In genomic region chr16:24698314-24698713, GRCh38 we compare ENCODE assay signal across 14 cellular contexts. TPM values are rescaled to one million over a fixed set of nuclear protein-coding genes. Genes with fewer than 3 reads are reported as not detected.
A peak's percentile ranks its signal among the peaks of the same experiment; 100 is the strongest.
DNase-seq lines count a peak whose midpoint lies in the region; ATAC-seq and TF ChIP-seq lines count a peak whose summit lies in the region.
"Had no signal": no experiment of that assay in that cellular context is flagged by ENCODE, and none has a peak within 500 bp of the region (broad histone marks: within the 10 kb centered on the region; RNA-seq: fewer than 3 reads in every experiment).

No MANE protein-coding gene starts in this region.

- no peak overlapping the region for H3K23ac ChIP-seq in IMR-90 (ENCODE audit: low read depth, low read length)

- no peak overlapping the region for H3K4ac ChIP-seq in IMR-90 (ENCODE audit: low read depth, low read length)

- no peaks in the 10 kb centered on the region for H3K36me3 ChIP-seq in IMR-90 (ENCODE audit: control insufficient read depth, insufficient read depth, low read length)
- H3K36me3 ChIP-seq in CD8-positive, alpha-beta memory T cell (ENCODE audit: insufficient read depth, low read length) = no peaks in the 10 kb centered on the region
- H3K36me3 ChIP-seq: HAP-1 had no signal

- H3K18ac ChIP-seq in IMR-90 (ENCODE audit: low read depth, low read length) = no peak overlapping the region

- 0 out of 2 replicates have a peak overlapping the region, but pooled peaks have one; percentile 24 for H2AK5ac ChIP-seq in IMR-90 (ENCODE audit: low read depth, low read length)

- no peaks in the 10 kb centered on the region for H3K36me3 Mint-ChIP-seq in osteocyte (ENCODE audit: unreplicated experiment)
- H3K36me3 Mint-ChIP-seq in CD8-positive, alpha-beta memory T cell = no peaks in the 10 kb centered on the region

- H3K27ac Mint-ChIP-seq in osteocyte (ENCODE audit: unreplicated experiment) = peak overlapping the region; percentile 58
- no peak overlapping the region for H3K27ac Mint-ChIP-seq in CD8-positive, alpha-beta memory T cell
- H3K27ac Mint-ChIP-seq: CD4-positive, alpha-beta T cell had no signal

- H2AFZ ChIP-seq in IMR-90 (replicated peaks; ENCODE audit: low read length, poor library complexity) = no peak overlapping the region
- H2AFZ ChIP-seq: GM23248 had no signal

- TF ChIP-seq POLR2A in IMR-90 (IDR thresholded peaks at IDR 0.05; ENCODE audit: low read depth, low read length) = no peak

- dilution Hi-C loops in IMR-90 (cut with HindIII; ENCODE audit: low sequenced_read_pairs, unreplicated experiment) = no loop called here

- no peak overlapping the region for H4K8ac ChIP-seq in IMR-90 (ENCODE audit: low read depth in 2 of 2, low read length in 2 of 2)

- H3K27ac ChIP-seq in IMR-90 (ENCODE audit: insufficient read depth, low read length) (no peak overlapping the region), RWPE1 (peak overlapping the region; percentile 34; the same call in 1 of the 2 replicates)
- H3K27ac ChIP-seq in CD8-positive, alpha-beta memory T cell (ENCODE audit: low read depth, low read length) = no peak overlapping the region
- H3K27ac ChIP-seq: C4-2B, GM23248 had no signal

- no peak for TF ChIP-seq RAD21 in IMR-90 (IDR thresholded peaks at IDR 0.05; ENCODE audit: low read length)

- WGBS in IMR-90 (ENCODE audit: extremely low coverage in 2 of 2, insufficient read length in 1 of 2), 2 experiments = 100% methylated on average over 2 of the region's 5 CpGs; no CpG with 5 or more reads in 1 of the 2 experiments

- peaks cover 0 to 6% of the 10 kb centered on the region in 2 experiments; a peak in 2 of 4 replicates for H3K79me1 ChIP-seq in IMR-90 (ENCODE audit: low read depth in 1 of 2, low read length in 2 of 2)

- no TSS peak for BruUV-seq in IMR-90 (replicated peaks; lab: Mats Ljungman, UMichigan)

- H3K4me1 Mint-ChIP-seq in osteocyte (ENCODE audit: unreplicated experiment) = peaks cover 33% of the 10 kb centered on the region
- H3K4me1 Mint-ChIP-seq in CD8-positive, alpha-beta memory T cell = no peaks in the 10 kb centered on the region

- peaks cover 10% of the 10 kb centered on the region for H3K4me1 ChIP-seq in IMR-90 (ENCODE audit: control insufficient read depth, insufficient read depth, low read length)
- no peaks in the 10 kb centered on the region for H3K4me1 ChIP-seq in CD8-positive, alpha-beta memory T cell (ENCODE audit: insufficient read depth, low read length)
- H3K4me1 ChIP-seq: HAP-1 had no signal

- H4K91ac ChIP-seq in IMR-90 (ENCODE audit: insufficient read depth, low read depth, low read length) = no peak overlapping the region

- no peak overlapping the region for H3K4me2 ChIP-seq in IMR-90 (ENCODE audit: low read depth, low read length)

- no peak overlapping the region; the same call in 1 of the 2 replicates for H2BK20ac ChIP-seq in IMR-90 (ENCODE audit: low read depth, low read length)

- no peak overlapping the region for H4K5ac ChIP-seq in IMR-90 (ENCODE audit: low read depth, low read length)

- H3K56ac ChIP-seq in IMR-90 (ENCODE audit: extremely low read depth, insufficient read depth, low read length) = no peak overlapping the region

- H4K20me1 ChIP-seq in IMR-90 (ENCODE audit: insufficient read depth, low read length) = no peaks in the 10 kb centered on the region

- no peak for ATAC-seq in IMR-90 (ENCODE audit: low read depth)

- H3K27me3 Mint-ChIP-seq in osteocyte (ENCODE audit: unreplicated experiment) = no peaks in the 10 kb centered on the region
- peaks cover 14 to 21% of the 10 kb centered on the region in 2 donors for H3K27me3 Mint-ChIP-seq in CD8-positive, alpha-beta memory T cell

- H3K4me3 ChIP-seq in IMR-90 (ENCODE audit: insufficient read depth, low read depth, low read length) = no peak overlapping the region
- no peak overlapping the region for H3K4me3 ChIP-seq in CD8-positive, alpha-beta memory T cell (ENCODE audit: low read length)
- H3K4me3 ChIP-seq: GM23248, HAP-1 had no signal

- no peak overlapping the region for H2BK5ac ChIP-seq in IMR-90 (ENCODE audit: low read depth, low read length, poor library complexity, severe bottlenecking)

- in situ Hi-C loops in IMR-90 (cut with MboI; ENCODE audit: low sequenced_read_pairs) = no loop called here

- no peak overlapping the region for H3K14ac ChIP-seq in IMR-90 (replicated peaks; ENCODE audit: low read depth, low read length)

- DNase-seq in IMR-90 (no peak), RWPE1 (ENCODE audit: low spot score) (no peak), osteocyte (ENCODE audit: extremely low spot score, unreplicated experiment) (no peak), retina (no peak), NCI-H748 treated with DMSO at 0.1 percent for 48 hours (lab: John Stamatoyannopoulos, UW) (no peak)
- DNase-seq in CD8-positive, alpha-beta memory T cell = no peak
- DNase-seq: ACHN; CD4-positive, alpha-beta T cell; DMS153; DMS79; GDM1; GM23248 had no signal

- POLR2A ChIA-PET in IMR-90 (lab: Charles Lee; ENCODE audit: unreplicated experiment) = interaction anchor here (0.6 kb wide), 1 partner anchor 31 kb away, joined by 3 read pairs; no protein-coding TSS in a partner anchor
- POLR2A ChIA-PET in RWPE1 (lab: Yijun Ruan, JAX; ENCODE audit: low non-redundant PET) = no interaction called here
- POLR2A ChIA-PET in CD8-positive, alpha-beta memory T cell (lab: Charles Lee) = no interaction called here

- no peak for TF ChIP-seq CTCF in IMR-90 (conservative IDR thresholded peaks at IDR 0.05; ENCODE audit: low read depth, low read length)
- TF ChIP-seq CTCF in RWPE1 (conservative IDR thresholded peaks at IDR 0.05; ENCODE audit: low read depth) = no peak
- no peak for TF ChIP-seq CTCF in osteocyte (IDR thresholded peaks at IDR 0.05)

- no peak overlapping the region for H3K4me3 Mint-ChIP-seq in osteocyte (ENCODE audit: unreplicated experiment)
- no peak overlapping the region for H3K4me3 Mint-ChIP-seq in CD8-positive, alpha-beta memory T cell
- H3K4me3 Mint-ChIP-seq: CD4-positive, alpha-beta T cell had no signal

- CTCF ChIA-PET in IMR-90 (lab: Yijun Ruan, JAX) = no interaction called here
- CTCF ChIA-PET in RWPE1 (lab: Yijun Ruan, JAX) = no interaction called here
- CTCF ChIA-PET in CD8-positive, alpha-beta memory T cell (lab: Charles Lee) = interaction anchor here (1.6 kb wide), 1 partner anchor 8 kb away, joined by 3 read pairs; no protein-coding TSS in a partner anchor

- H3K9me3 ChIP-seq in IMR-90 (ENCODE audit: control insufficient read depth, insufficient read depth, low read length) = no peaks in the 10 kb centered on the region; the same call in 1 of the 2 replicates
- no peaks in the 10 kb centered on the region for H3K9me3 ChIP-seq in CD8-positive, alpha-beta memory T cell (ENCODE audit: low read length)
- H3K9me3 ChIP-seq: HAP-1 had no signal

- no peak overlapping the region for H3K9ac ChIP-seq in IMR-90 (ENCODE audit: low read depth, low read length)
- H3K9ac ChIP-seq: GM23248 had no signal

- H3K27me3 ChIP-seq in IMR-90 (ENCODE audit: control insufficient read depth, insufficient read depth, low read length) = no peaks in the 10 kb centered on the region
- no peaks in the 10 kb centered on the region for H3K27me3 ChIP-seq in CD8-positive, alpha-beta memory T cell (ENCODE audit: insufficient read depth, low read length, poor library complexity, severe bottlenecking)

- peak overlapping the region; percentile 20; the same call in 2 of the 3 replicates for H2BK15ac ChIP-seq in IMR-90 (ENCODE audit: low read depth, low read length)

- no peaks in the 10 kb centered on the region for H3K9me3 Mint-ChIP-seq in osteocyte (ENCODE audit: unreplicated experiment)
- no peaks in the 10 kb centered on the region for H3K9me3 Mint-ChIP-seq in CD8-positive, alpha-beta memory T cell
- H3K9me3 Mint-ChIP-seq: CD4-positive, alpha-beta T cell had no signal

- H3K9me1 ChIP-seq in IMR-90 (ENCODE audit: insufficient read depth, low read length) = peaks cover 6% of the 10 kb centered on the region

- H2BK120ac ChIP-seq in IMR-90 (ENCODE audit: low read depth, low read length) = peak overlapping the region; percentile 52; the same call in 1 of the 2 replicates

- H2AK9ac ChIP-seq in IMR-90 (replicated peaks; ENCODE audit: low read depth, low read length, poor library complexity) = no peak overlapping the region

- intact Hi-C loops in IMR-90 (cut with micrococcal nuclease) = no loop called here

TF ChIP-seq in IMR-90, 13 proteins besides CTCF, POLR2A, EP300 and RAD21 (continues in another document):
- TF ChIP-seq MAFK (IDR thresholded peaks at IDR 0.05; ENCODE audit: low read depth, low read length) (no peak), FOS (IDR thresholded peaks at IDR 0.05; ENCODE audit: low read depth, low read length) (no peak), NFE2L2 (IDR thresholded peaks at IDR 0.05; ENCODE audit: low read depth, low read length) (no peak), CHD1 (IDR thresholded peaks at IDR 0.05; ENCODE audit: low read depth, low read length) (no peak), RCOR1 (IDR thresholded peaks at IDR 0.05; ENCODE audit: insufficient replicate concordance, low read length) (no peak), ELK1 (IDR thresholded peaks at IDR 0.05; ENCODE audit: borderline replicate concordance, low read depth, low read length) (no peak), CEBPB (IDR thresholded peaks at IDR 0.05; ENCODE audit: low read depth, low read length) (no peak), RFX5 (IDR thresholded peaks at IDR 0.05; ENCODE audit: low read depth, low read length) (no peak), BHLHE40 (IDR thresholded peaks at IDR 0.05; ENCODE audit: low read depth, low read length) (no peak)
- TF ChIP-seq, protein P1, sequence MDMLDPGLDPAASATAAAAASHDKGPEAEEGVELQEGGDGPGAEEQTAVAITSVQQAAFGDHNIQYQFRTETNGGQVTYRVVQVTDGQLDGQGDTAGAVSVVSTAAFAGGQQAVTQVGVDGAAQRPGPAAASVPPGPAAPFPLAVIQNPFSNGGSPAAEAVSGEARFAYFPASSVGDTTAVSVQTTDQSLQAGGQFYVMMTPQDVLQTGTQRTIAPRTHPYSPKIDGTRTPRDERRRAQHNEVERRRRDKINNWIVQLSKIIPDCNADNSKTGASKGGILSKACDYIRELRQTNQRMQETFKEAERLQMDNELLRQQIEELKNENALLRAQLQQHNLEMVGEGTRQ (IDR thresholded peaks at IDR 0.05; ENCODE audit: low read depth, low read length) = no peak

RNA-seq across cellular contexts. Expression of gene TNRC6A, which starts 31.1 kb away (rescaled TPM):
- total RNA-seq in IMR-90 (2012; rRNA removed) (32.4 and 36.9 TPM in 2 replicates), osteocyte (64.5 and 68.0 TPM in 2 replicates)
- polyA plus RNA-seq in IMR-90 (2012; rRNA removed) = 37.3 and 42.3 TPM in 2 replicates
- polyA plus RNA-seq in IMR-90 (2012; cell fraction: cytosol; rRNA removed) = 15.0 and 15.5 TPM in 2 replicates
- polyA plus RNA-seq in IMR-90 (2012; cell fraction: nucleus; rRNA removed; ENCODE audit: low replicate concordance) = 99.8 and 215 TPM in 2 replicates
- 10 to 100 TPM; 40.4 to 44.0 TPM for total RNA-seq in CD8-positive, alpha-beta memory T cell
- polyA plus RNA-seq in CD8-positive, alpha-beta memory T cell = 11.4 TPM
